In the genomic region with DNA sequence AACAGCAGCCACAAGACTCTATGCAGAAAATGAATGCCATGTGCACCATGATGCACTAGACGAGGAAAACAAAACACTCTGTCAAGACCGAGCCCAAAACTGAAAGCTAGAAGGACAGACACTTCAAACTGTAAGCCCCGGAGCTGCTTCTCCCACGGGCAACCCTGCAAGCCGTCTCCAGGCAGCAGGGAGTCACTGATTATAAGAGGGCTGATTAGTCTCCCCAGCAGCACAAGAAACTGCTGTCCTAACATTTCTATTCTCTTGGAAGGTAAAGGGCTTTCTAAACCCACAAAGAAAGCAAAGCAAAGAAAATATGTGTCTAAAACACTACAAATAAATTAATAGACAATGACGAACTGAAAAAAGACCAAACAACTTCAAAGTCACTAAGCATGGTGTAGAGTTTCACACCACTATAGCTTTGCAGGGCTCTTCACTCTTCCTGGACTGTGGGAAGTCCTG, we compare ENCODE assay signal across 10 cellular contexts. TPM values are rescaled to one million over a fixed set of nuclear protein-coding genes. Genes with fewer than 3 reads are reported as not detected.
DNase-seq lines count a peak whose midpoint lies in the region; ATAC-seq and TF ChIP-seq lines count a peak whose summit lies in the region.
"Had no signal": no experiment of that assay in that cellular context is flagged by ENCODE, and none has a peak within 500 bp of the region (broad histone marks: within the 10 kb centered on the region; RNA-seq: fewer than 3 reads in every experiment).

No MANE protein-coding gene starts in this region.

- CTCF ChIA-PET in activated CD4-positive, alpha-beta T cell treated with anti-CD3 and anti-CD28 coated beads, Interleukin-2, amount 10 ng/mL, durations not matched to agents 7 days and 5 days (lab: Charles Lee), result interaction anchor here (0.8 to 3.0 kb wide), 9 partner anchors 9 to 39 kb away, joined by 3 to 20 read pairs (median 4); no protein-coding TSS in a partner anchor

- peak; percentile 64 for DNase-seq in activated CD4-positive, alpha-beta T cell treated with anti-CD3 and anti-CD28 coated beads for 48 hours
- no peak for DNase-seq in activated CD4-positive, alpha-beta T cell treated with anti-CD3 and anti-CD28 coated beads, Interleukin-2, amount 50 U/mL, for 1 hour
- DNase-seq in activated CD4-positive, alpha-beta T cell treated with anti-CD3 and anti-CD28 coated beads, Interleukin-2, amount 10 ng/mL, durations not matched to agents 7 days and 5 days, result peak; percentile 67
- no peak for DNase-seq in glutamatergic neuron
- DNase-seq in stimulated activated CD4-positive, alpha-beta T cell treated with anti-CD3 and anti-CD28 coated beads, Interleukin-4, amount 100 ng/mL, for 24 hours, result peak; percentile 55

- POLR2A ChIA-PET in activated CD4-positive, alpha-beta T cell treated with anti-CD3 and anti-CD28 coated beads, Interleukin-2, amount 10 ng/mL, durations not matched to agents 7 days and 5 days (lab: Charles Lee), result no interaction called here

- no peaks in the 10 kb centered on the region for H3K9me3 Mint-ChIP-seq in activated CD4-positive, alpha-beta T cell treated with anti-CD3 and anti-CD28 coated beads, Interleukin-2, amount 10 ng/mL, durations not matched to agents 7 days and 5 days
- peaks cover 11% of the 10 kb centered on the region for H3K9me3 Mint-ChIP-seq in glutamatergic neuron (ENCODE audit: unreplicated experiment)
- no peaks in the 10 kb centered on the region for H3K9me3 Mint-ChIP-seq in stimulated activated memory B cell treated with anti-CD40 and anti-IgM and Interleukin-4, amounts not matched to agents 10 μg/mL and 1 μg/mL and 100 μg/mL, for 72 hours

- no peaks in the 10 kb centered on the region for H3K27me3 Mint-ChIP-seq in activated CD4-positive, alpha-beta T cell treated with anti-CD3 and anti-CD28 coated beads, Interleukin-2, amount 10 ng/mL, durations not matched to agents 7 days and 5 days
- H3K27me3 Mint-ChIP-seq in glutamatergic neuron (ENCODE audit: unreplicated experiment), result peaks cover 6% of the 10 kb centered on the region
- H3K27me3 Mint-ChIP-seq in stimulated activated memory B cell treated with anti-CD40 and anti-IgM and Interleukin-4, amounts not matched to agents 10 μg/mL and 1 μg/mL and 100 μg/mL, for 72 hours, result no peaks in the 10 kb centered on the region

- H3K4me3 Mint-ChIP-seq in activated CD4-positive, alpha-beta T cell treated with anti-CD3 and anti-CD28 coated beads, Interleukin-2, amount 10 ng/mL, durations not matched to agents 7 days and 5 days, result peak overlapping the region; percentile 67
- H3K4me3 Mint-ChIP-seq in glutamatergic neuron (ENCODE audit: unreplicated experiment), result peak overlapping the region; percentile 77
- no peak overlapping the region for H3K4me3 Mint-ChIP-seq in stimulated activated memory B cell treated with anti-CD40 and anti-IgM and Interleukin-4, amounts not matched to agents 10 μg/mL and 1 μg/mL and 100 μg/mL, for 72 hours

- peak overlapping the region; percentile 92 for H3K27ac Mint-ChIP-seq in activated CD4-positive, alpha-beta T cell treated with anti-CD3 and anti-CD28 coated beads, Interleukin-2, amount 10 ng/mL, durations not matched to agents 7 days and 5 days
- peak overlapping the region; percentile 86 for H3K27ac Mint-ChIP-seq in glutamatergic neuron (ENCODE audit: unreplicated experiment)
- no peak overlapping the region for H3K27ac Mint-ChIP-seq in stimulated activated memory B cell treated with anti-CD40 and anti-IgM and Interleukin-4, amounts not matched to agents 10 μg/mL and 1 μg/mL and 100 μg/mL, for 72 hours

- ATAC-seq in HG03432 (IDR thresholded peaks at IDR 0.05; ENCODE audit: unreplicated experiment) (peak; percentile 46), HG03095 (IDR thresholded peaks at IDR 0.05; ENCODE audit: unreplicated experiment) (no peak)
- no peak for ATAC-seq in stimulated activated memory B cell treated with anti-CD40 and anti-IgM and Interleukin-4, amounts not matched to agents 10 μg/mL and 1 μg/mL and 100 μg/mL, for 72 hours
- ATAC-seq: body of pancreas had no signal

- TF ChIP-seq CTCF in glutamatergic neuron (IDR thresholded peaks at IDR 0.05; ENCODE audit: partially characterized antibody, unreplicated experiment), result no peak

- H3K4me1 Mint-ChIP-seq in activated CD4-positive, alpha-beta T cell treated with anti-CD3 and anti-CD28 coated beads, Interleukin-2, amount 10 ng/mL, durations not matched to agents 7 days and 5 days, result peaks cover 44% of the 10 kb centered on the region
- H3K4me1 Mint-ChIP-seq in glutamatergic neuron (ENCODE audit: low read depth, unreplicated experiment), result peaks cover 40% of the 10 kb centered on the region
- H3K4me1 Mint-ChIP-seq in stimulated activated memory B cell treated with anti-CD40 and anti-IgM and Interleukin-4, amounts not matched to agents 10 μg/mL and 1 μg/mL and 100 μg/mL, for 72 hours, result peaks cover 19% of the 10 kb centered on the region

- peaks cover 8% of the 10 kb centered on the region for H3K36me3 Mint-ChIP-seq in activated CD4-positive, alpha-beta T cell treated with anti-CD3 and anti-CD28 coated beads, Interleukin-2, amount 10 ng/mL, durations not matched to agents 7 days and 5 days (ENCODE audit: low read depth)
- H3K36me3 Mint-ChIP-seq in glutamatergic neuron (ENCODE audit: unreplicated experiment), result no peaks in the 10 kb centered on the region
- no peaks in the 10 kb centered on the region for H3K36me3 Mint-ChIP-seq in stimulated activated memory B cell treated with anti-CD40 and anti-IgM and Interleukin-4, amounts not matched to agents 10 μg/mL and 1 μg/mL and 100 μg/mL, for 72 hours

RNA-seq across cellular contexts. Expression of gene TBC1D2B, which starts 15.5 kb away (rescaled TPM):
- 10 to 100 TPM; 77.2 to 83.7 TPM for total RNA-seq in activated CD4-positive, alpha-beta T cell treated with anti-CD3 and anti-CD28 coated beads, Interleukin-2, amount 10 ng/mL, durations not matched to agents 7 days and 5 days
- 45.3 TPM for total RNA-seq in glutamatergic neuron (ENCODE audit: unreplicated experiment)

RNA-seq across cellular contexts. Expression of gene SH2D7, which starts 30.4 kb away (rescaled TPM):
- not detected for total RNA-seq in activated CD4-positive, alpha-beta T cell treated with anti-CD3 and anti-CD28 coated beads, Interleukin-2, amount 10 ng/mL, durations not matched to agents 7 days and 5 days
- total RNA-seq in glutamatergic neuron (ENCODE audit: unreplicated experiment), result not detected
- total RNA-seq: body of pancreas, subcutaneous adipose tissue had no signal

Comparison
In these comparisons a context has a peak if more than half of its experiments do, and no peak if none do; other contexts are left out.
1. DNase-seq: peak in activated CD4-positive, alpha-beta T cell treated with anti-CD3 and anti-CD28 coated beads for 48 hours (single experiment), activated CD4-positive, alpha-beta T cell treated with anti-CD3 and anti-CD28 coated beads, Interleukin-2, amount 10 ng/mL, durations not matched to agents 7 days and 5 days (single experiment) and stimulated activated CD4-positive, alpha-beta T cell treated with anti-CD3 and anti-CD28 coated beads, Interleukin-4, amount 100 ng/mL, for 24 hours (single experiment); none in activated CD4-positive, alpha-beta T cell treated with anti-CD3 and anti-CD28 coated beads, Interleukin-2, amount 50 U/mL, for 1 hour (single experiment) and glutamatergic neuron (single experiment).